ENCODE assay signal across 8 cellular contexts in genomic region chr11:2807276-2807681, GRCh38.
A peak's percentile ranks its signal among the peaks of the same experiment; 100 is the strongest.
DNase-seq lines count a peak whose midpoint lies in the region; ATAC-seq and FAIRE-seq lines count a peak whose summit lies in the region.

No MANE protein-coding gene starts in this region.

- H3K27me3 Mint-ChIP-seq in activated naive CD4-positive, alpha-beta T cell treated with anti-CD3 and anti-CD28 coated beads for 36 hours (ENCODE audit: low read depth): no peaks in the 10 kb centered on the region
- H3K27me3 Mint-ChIP-seq in activated naive CD4-positive, alpha-beta T cell treated with anti-CD3 and anti-CD28 coated beads, Interleukin-2, amount 10 ng/mL, durations not matched to agents 7 days and 5 days: peaks cover 4% of the 10 kb centered on the region

- H3K36me3 Mint-ChIP-seq in activated naive CD4-positive, alpha-beta T cell treated with anti-CD3 and anti-CD28 coated beads for 36 hours (ENCODE audit: low read depth): peaks cover 1% of the 10 kb centered on the region
- no peaks in the 10 kb centered on the region for H3K36me3 Mint-ChIP-seq in activated naive CD4-positive, alpha-beta T cell treated with anti-CD3 and anti-CD28 coated beads, Interleukin-2, amount 10 ng/mL, durations not matched to agents 7 days and 5 days

- no peak for ATAC-seq in HG02623 (IDR thresholded peaks at IDR 0.05; ENCODE audit: unreplicated experiment)

- no peak overlapping the region for H3K4me3 ChIP-seq in esophagus (ENCODE audit: low read depth in 1 of 2, low read length in 2 of 2)
- H3K4me3 ChIP-seq in mucosa of stomach (ENCODE audit: low read length): no peak overlapping the region

- DNase-seq in activated naive CD4-positive, alpha-beta T cell treated with anti-CD3 and anti-CD28 coated beads for 36 hours: peak; percentile 0
- DNase-seq in activated naive CD4-positive, alpha-beta T cell treated with anti-CD3 and anti-CD28 coated beads, Interleukin-2, amount 10 ng/mL, durations not matched to agents 7 days and 5 days: no peak
- DNase-seq in urothelium cell line (ENCODE audit: low spot score) (peak; percentile 41), NCI-H128 (lab: John Stamatoyannopoulos, UW; ENCODE audit: unreplicated experiment) (no peak), COLO829 (ENCODE audit: low spot score) (no peak)

- 22% methylated on average over 27 of the region's 27 CpGs for WGBS in esophagus, 2 donors

- H3K27me3 ChIP-seq in esophagus (ENCODE audit: control insufficient read depth in 1 of 2, insufficient read depth in 2 of 2, low read length in 2 of 2) (no peaks in the 10 kb centered on the region), mucosa of stomach (ENCODE audit: control insufficient read depth, insufficient read depth, low read length) (no peaks in the 10 kb centered on the region)

- peak overlapping the region; percentile 58 to 79 for H3K27ac ChIP-seq in esophagus (ENCODE audit: low read depth in 2 of 2, low read length in 1 of 2)

- H3K27ac Mint-ChIP-seq in activated naive CD4-positive, alpha-beta T cell treated with anti-CD3 and anti-CD28 coated beads for 36 hours: no peak overlapping the region
- no peak overlapping the region for H3K27ac Mint-ChIP-seq in activated naive CD4-positive, alpha-beta T cell treated with anti-CD3 and anti-CD28 coated beads, Interleukin-2, amount 10 ng/mL, durations not matched to agents 7 days and 5 days

- H3K4me1 ChIP-seq in esophagus (ENCODE audit: control insufficient read depth in 2 of 2, insufficient read depth in 2 of 2, low read length in 1 of 2) (peaks cover 2 to 25% of the 10 kb centered on the region in 2 donors), mucosa of stomach (ENCODE audit: control insufficient read depth, insufficient read depth, low read length) (peaks cover 21% of the 10 kb centered on the region)

- peaks cover 13% of the 10 kb centered on the region for H3K4me1 Mint-ChIP-seq in activated naive CD4-positive, alpha-beta T cell treated with anti-CD3 and anti-CD28 coated beads for 36 hours (ENCODE audit: low read depth)
- peaks cover 5% of the 10 kb centered on the region for H3K4me1 Mint-ChIP-seq in activated naive CD4-positive, alpha-beta T cell treated with anti-CD3 and anti-CD28 coated beads, Interleukin-2, amount 10 ng/mL, durations not matched to agents 7 days and 5 days

- peak overlapping the region; percentile 29 for H3K9ac ChIP-seq in mucosa of stomach (ENCODE audit: low read length)

- H3K4me3 Mint-ChIP-seq in activated naive CD4-positive, alpha-beta T cell treated with anti-CD3 and anti-CD28 coated beads for 36 hours: no peak overlapping the region
- H3K4me3 Mint-ChIP-seq in activated naive CD4-positive, alpha-beta T cell treated with anti-CD3 and anti-CD28 coated beads, Interleukin-2, amount 10 ng/mL, durations not matched to agents 7 days and 5 days: no peak overlapping the region

- FAIRE-seq in urothelium cell line (lab: Jason Lieb, UNC): no peak

- no peaks in the 10 kb centered on the region for H3K9me3 Mint-ChIP-seq in activated naive CD4-positive, alpha-beta T cell treated with anti-CD3 and anti-CD28 coated beads for 36 hours
- H3K9me3 Mint-ChIP-seq in activated naive CD4-positive, alpha-beta T cell treated with anti-CD3 and anti-CD28 coated beads, Interleukin-2, amount 10 ng/mL, durations not matched to agents 7 days and 5 days: no peaks in the 10 kb centered on the region

- CTCF ChIA-PET in activated naive CD4-positive, alpha-beta T cell treated with anti-CD3 and anti-CD28 coated beads for 36 hours (lab: Charles Lee): no interaction called here
- CTCF ChIA-PET in activated naive CD4-positive, alpha-beta T cell treated with anti-CD3 and anti-CD28 coated beads, Interleukin-2, amount 10 ng/mL, durations not matched to agents 7 days and 5 days (lab: Charles Lee): no interaction called here

- H3K9me3 ChIP-seq in esophagus (ENCODE audit: control insufficient read depth in 2 of 2, insufficient read depth in 1 of 2, low read depth in 1 of 2, low read length in 1 of 2): peaks cover 0 to 2% of the 10 kb centered on the region in 2 donors
- no peaks in the 10 kb centered on the region for H3K9me3 ChIP-seq in mucosa of stomach (ENCODE audit: control insufficient read depth, low read length)

- intact Hi-C loops in activated naive CD4-positive, alpha-beta T cell treated with anti-CD3 and anti-CD28 coated beads for 36 hours (cut with micrococcal nuclease): no loop called here

- no peaks in the 10 kb centered on the region for H3K36me3 ChIP-seq in esophagus (ENCODE audit: control insufficient read depth in 2 of 2, insufficient read depth in 2 of 2, low read length in 1 of 2)
- H3K36me3 ChIP-seq in mucosa of stomach (ENCODE audit: control insufficient read depth, insufficient read depth, low read length): no peaks in the 10 kb centered on the region

Comparison
In these comparisons a context has a peak if more than half of its experiments do, and no peak if none do; other contexts are left out.
1. DNase-seq: peak in activated naive CD4-positive, alpha-beta T cell treated with anti-CD3 and anti-CD28 coated beads for 36 hours (single experiment) and urothelium cell line (single experiment); none in activated naive CD4-positive, alpha-beta T cell treated with anti-CD3 and anti-CD28 coated beads, Interleukin-2, amount 10 ng/mL, durations not matched to agents 7 days and 5 days (single experiment), NCI-H128 (single experiment) and COLO829 (single experiment).